ENCODE assay signal across 15 cellular contexts in the genomic region with DNA sequence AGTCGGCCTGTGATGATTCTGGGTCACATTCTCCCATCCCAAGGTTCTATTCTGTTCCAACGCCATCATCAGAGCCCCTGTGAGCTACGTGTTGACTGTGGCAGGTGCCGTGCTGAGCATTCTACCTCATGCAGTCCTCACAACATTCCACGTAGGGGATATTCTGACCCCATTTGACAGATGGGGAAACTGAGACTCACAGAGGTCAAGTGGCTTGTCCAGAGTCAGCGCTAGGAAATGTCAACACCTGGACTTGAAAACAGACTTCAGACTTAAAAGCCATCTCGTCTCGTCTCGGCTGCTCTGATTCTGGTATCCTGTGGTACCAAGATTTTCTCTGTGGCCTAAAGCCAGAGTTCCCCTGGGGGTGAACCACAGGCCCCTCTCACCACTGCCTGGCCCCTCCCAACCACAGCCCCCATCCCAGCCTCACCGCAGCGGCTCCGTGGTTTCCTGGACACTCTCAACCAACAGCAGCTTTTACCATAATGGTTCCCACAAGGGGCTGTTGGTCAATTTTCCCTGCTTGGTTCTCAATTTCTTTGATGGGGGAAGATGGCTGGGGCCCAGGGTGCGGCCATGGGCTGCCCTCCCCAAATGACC. TPM values are rescaled to one million over a fixed set of nuclear protein-coding genes. Genes with fewer than 3 reads are reported as not detected.
DNase-seq lines count a peak whose midpoint lies in the region; ATAC-seq, FAIRE-seq and TF ChIP-seq lines count a peak whose summit lies in the region.
"Had no signal": no experiment of that assay in that cellular context is flagged by ENCODE, and none has a peak within 500 bp of the region (broad histone marks: within the 10 kb centered on the region; RNA-seq: fewer than 3 reads in every experiment).

No MANE protein-coding gene starts in this region.

- H3K79me2 ChIP-seq in K562 (ENCODE audit: control insufficient read depth, insufficient read depth, low read length): no peaks in the 10 kb centered on the region

- peaks cover 12% of the 10 kb centered on the region; the same call in 1 of the 3 replicates for H3K36me3 ChIP-seq in K562 (ENCODE audit: control insufficient read depth, insufficient read depth, low read length)

- no peak for TF ChIP-seq EP300 in K562 (IDR thresholded peaks at IDR 0.05; ENCODE audit: low read length)

- no peaks in the 10 kb centered on the region for H3K9me3 ChIP-seq in K562 (replicated peaks; ENCODE audit: control insufficient read depth, insufficient read depth, low read depth, low read length)

- POLR2A ChIA-PET in K562 (lab: Yijun Ruan, JAX): interaction anchor here (0.8 to 1.2 kb wide), 2 partner anchors 14 to 21 kb away, joined by 4 read pairs; no protein-coding TSS in a partner anchor

- H3K4me3 ChIP-seq in K562: no peak overlapping the region

- H3K27ac ChIP-seq in K562 (ENCODE audit: extremely low read depth, low read depth, low read length): no peak overlapping the region
- H3K27ac ChIP-seq: C4-2B had no signal

- no peaks in the 10 kb centered on the region for H3K27me3 ChIP-seq in K562 (ENCODE audit: control insufficient read depth in 2 of 2, insufficient read depth in 2 of 2, low read length in 2 of 2)

- peaks cover 7% of the 10 kb centered on the region for H3K9me1 ChIP-seq in K562 (ENCODE audit: control insufficient read depth, insufficient read depth, low read length)

- H3K4me1 ChIP-seq in K562 (replicated peaks in 1 of 2; ENCODE audit: control insufficient read depth in 2 of 2, insufficient read depth in 2 of 2, low read length in 2 of 2): peaks cover 27 to 31% of the 10 kb centered on the region in 2 experiments

- no peak overlapping the region for H2AFZ ChIP-seq in K562 (ENCODE audit: low read depth, low read length)

- DNase-seq in Daoy (ENCODE audit: low read depth): peak; percentile 51
- DNase-seq in GM19239 (ENCODE audit: insufficient read length, low spot score): peak; percentile 36
- DNase-seq in NAMALWA (ENCODE audit: low spot score): peak; percentile 50
- no peak for DNase-seq in K562 (ENCODE audit: extremely low read depth in 1 of 4, low spot score in 3 of 4)
- no peak for DNase-seq in mucosa of gallbladder (ENCODE audit: low spot score)
- no peak for DNase-seq in occipital lobe (lab: John Stamatoyannopoulos, UW)
- DNase-seq: activated naive CD4-positive, alpha-beta T cell treated with anti-CD3 and anti-CD28 coated beads, Interleukin-2, amount 10 ng/mL, durations not matched to agents 7 days and 5 days; NCI-H1436 treated with DMSO at 0.1 percent for 48 hours; NCI-H524 treated with DMSO at 0.1 percent for 48 hours; SHP77 had no signal

- ATAC-seq in K562: no peak
- no peak for ATAC-seq in GM18867 (IDR thresholded peaks at IDR 0.05; ENCODE audit: unreplicated experiment)
- no peak for ATAC-seq in HG03457 (IDR thresholded peaks at IDR 0.05; ENCODE audit: unreplicated experiment)

- intact Hi-C loops in K562 (cut with micrococcal nuclease): no loop called here

- no TSS peak for BruUV-seq in K562 (replicated peaks; lab: Mats Ljungman, UMichigan)

- no peak for TF ChIP-seq POLR2A in K562 (conservative IDR thresholded peaks at IDR 0.05)

- TF ChIP-seq CTCF in K562 (IDR thresholded peaks at IDR 0.05 in 2 of 3, conservative IDR thresholded peaks at IDR 0.05 in 1 of 3; ENCODE audit: insufficient read depth in 2 of 3, low read depth in 1 of 3, low read length in 3 of 3): no peak

- no peaks in the 10 kb centered on the region for H4K20me1 ChIP-seq in K562 (replicated peaks; ENCODE audit: control insufficient read depth, insufficient read depth, low read length)

- 70% methylated on average over 13 of the region's 13 CpGs for WGBS in K562 (ENCODE audit: insufficient coverage, low coverage, missing lambda C conversion rate)

- in situ Hi-C loops in K562 (cut with MboI): no loop called here

- no peak overlapping the region for H3K4me2 ChIP-seq in K562 (ENCODE audit: insufficient read depth, low read length)

- no peak for TF ChIP-seq RAD21 in K562 (CRISPR knock-in tag; conservative IDR thresholded peaks at IDR 0.05 in 1 of 2, IDR thresholded peaks at IDR 0.05 in 1 of 2)

- H3K9ac ChIP-seq in K562 (ENCODE audit: insufficient read depth in 1 of 2, low read depth in 2 of 2, low read length in 2 of 2): no peak overlapping the region

- FAIRE-seq in GM19239 (lab: Jason Lieb, UNC) (peak; percentile 57), K562 (lab: Jason Lieb, UNC) (no peak)
- FAIRE-seq: G401.6, H54 had no signal

- CTCF ChIA-PET in K562 (lab: Yijun Ruan, JAX; ENCODE audit: low intra/inter-chr PET ratio): no interaction called here

TF ChIP-seq in K562, 482 proteins besides CTCF, POLR2A, EP300 and RAD21:
- peak; percentile 84 for TF ChIP-seq RBM25 (IDR thresholded peaks at IDR 0.05; ENCODE audit: low read depth, low read length, severe bottlenecking)
- no peak for TF ChIP-seq ZNF174 (CRISPR knock-in tag; IDR thresholded peaks at IDR 0.05)
- TF ChIP-seq ZNF134 (CRISPR knock-in tag; conservative IDR thresholded peaks at IDR 0.05): no peak
- TF ChIP-seq ESRRA (IDR thresholded peaks at IDR 0.05; ENCODE audit: borderline replicate concordance, low read depth): peak; percentile 91
- 0 out of 2 replicates have a peak, but pooled peaks have one; percentile 21 for TF ChIP-seq HDAC2 (IDR thresholded peaks at IDR 0.05)
- peak in 1 of 2 experiments; percentile 50; a peak in 1 of 4 replicates for TF ChIP-seq KDM1A (IDR thresholded peaks at IDR 0.05)
- TF ChIP-seq, protein P1, sequence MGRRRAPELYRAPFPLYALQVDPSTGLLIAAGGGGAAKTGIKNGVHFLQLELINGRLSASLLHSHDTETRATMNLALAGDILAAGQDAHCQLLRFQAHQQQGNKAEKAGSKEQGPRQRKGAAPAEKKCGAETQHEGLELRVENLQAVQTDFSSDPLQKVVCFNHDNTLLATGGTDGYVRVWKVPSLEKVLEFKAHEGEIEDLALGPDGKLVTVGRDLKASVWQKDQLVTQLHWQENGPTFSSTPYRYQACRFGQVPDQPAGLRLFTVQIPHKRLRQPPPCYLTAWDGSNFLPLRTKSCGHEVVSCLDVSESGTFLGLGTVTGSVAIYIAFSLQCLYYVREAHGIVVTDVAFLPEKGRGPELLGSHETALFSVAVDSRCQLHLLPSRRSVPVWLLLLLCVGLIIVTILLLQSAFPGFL (CRISPR knock-in tag; IDR thresholded peaks at IDR 0.05): no peak
- TF ChIP-seq BCOR (IDR thresholded peaks at IDR 0.05): peak; percentile 74; the same call in 1 of the 2 replicates
- TF ChIP-seq POLR2G (IDR thresholded peaks at IDR 0.05; ENCODE audit: low read depth, low read length): 0 out of 2 replicates have a peak, but pooled peaks have one; percentile 28
- no peak for TF ChIP-seq HMGN3 (IDR thresholded peaks at IDR 0.05; ENCODE audit: borderline replicate concordance, extremely low read depth, insufficient read length, low read depth, low read length)
- 0 out of 2 replicates have a peak, but pooled peaks have one; percentile 41 for TF ChIP-seq ZNF717 (CRISPR knock-in tag; IDR thresholded peaks at IDR 0.05)
TF ChIP-seq in K562: peak in this region for 7.

RNA-seq across cellular contexts. Expression of gene SDC3, which starts 39.6 kb away (rescaled TPM):
- 32.3 and 53.2 TPM in 2 replicates for total RNA-seq in Daoy (2014; rRNA removed; shearing (Covaris generic))
- 13.1 and 24.6 TPM in 2 replicates for total RNA-seq in K562 (2011; cell fraction: chromatin; rRNA removed; ENCODE audit: low replicate concordance)
- 24.0 and 32.2 TPM in 2 replicates for total RNA-seq in K562 (2011; cell fraction: nucleolus; rRNA removed)
- total RNA-seq in K562 (2011; cell fraction: nucleoplasm; rRNA removed): 29.8 and 31.2 TPM in 2 replicates
- total RNA-seq in K562 (2014; rRNA removed) (12.1 and 20.7 TPM in 2 replicates), K562 (2014; rRNA removed; fragmentation: Illumina TruSeq; extraction: Trizol) (8.6 and 9.0 TPM in 2 replicates), K562 (2015; rRNA removed; fragmentation: Illumina TruSeq; extraction: Trizol) (17.6 and 18.3 TPM in 2 replicates), K562 (2021) (39.4 and 44.1 TPM in 2 replicates), mucosa of gallbladder (128 TPM), occipital lobe (66.1 TPM)
- polyA plus RNA-seq in K562 (2011; rRNA removed) (6.5 and 8.9 TPM in 2 replicates), K562 (2014; fragmentation: Illumina TruSeq; extraction: Trizol) (30.5 and 39.3 TPM in 2 replicates), K562 (2014; fragmentation: Nextera tagmentation; extraction: Ambion mirVana) (under 1 TPM; 0.38 to 0.56 TPM), K562 (2014; rRNA removed) (20.4 and 24.5 TPM in 2 replicates)
- polyA plus RNA-seq in K562 (2011; cell fraction: cytosol; rRNA removed): 8.4 and 12.2 TPM in 2 replicates
- 15.0 and 19.6 TPM in 2 replicates for polyA plus RNA-seq in K562 (2011; cell fraction: nucleus; rRNA removed)
- 39.4 and 99.6 TPM in 2 replicates for polyA plus RNA-seq in K562 (2012)
- polyA minus RNA-seq in K562 (2011; rRNA and poly(A)+ RNA removed): 4.6 and 6.4 TPM in 2 replicates
- 12.1 and 19.4 TPM in 2 replicates for polyA minus RNA-seq in K562 (2011; cell fraction: cytosol; rRNA and poly(A)+ RNA removed)
- 3.4 and 3.8 TPM in 2 replicates for polyA minus RNA-seq in K562 (2011; cell fraction: nucleus; rRNA and poly(A)+ RNA removed)

Comparison
In these comparisons a context has a peak if more than half of its experiments do, and no peak if none do; other contexts are left out.
1. DNase-seq: peak in Daoy (single experiment), GM19239 (single experiment) and NAMALWA (single experiment); none in K562 (0 of 4), mucosa of gallbladder (single experiment) and occipital lobe (single experiment).